9 cellular contexts compared by ENCODE assay signal in the genomic region with DNA sequence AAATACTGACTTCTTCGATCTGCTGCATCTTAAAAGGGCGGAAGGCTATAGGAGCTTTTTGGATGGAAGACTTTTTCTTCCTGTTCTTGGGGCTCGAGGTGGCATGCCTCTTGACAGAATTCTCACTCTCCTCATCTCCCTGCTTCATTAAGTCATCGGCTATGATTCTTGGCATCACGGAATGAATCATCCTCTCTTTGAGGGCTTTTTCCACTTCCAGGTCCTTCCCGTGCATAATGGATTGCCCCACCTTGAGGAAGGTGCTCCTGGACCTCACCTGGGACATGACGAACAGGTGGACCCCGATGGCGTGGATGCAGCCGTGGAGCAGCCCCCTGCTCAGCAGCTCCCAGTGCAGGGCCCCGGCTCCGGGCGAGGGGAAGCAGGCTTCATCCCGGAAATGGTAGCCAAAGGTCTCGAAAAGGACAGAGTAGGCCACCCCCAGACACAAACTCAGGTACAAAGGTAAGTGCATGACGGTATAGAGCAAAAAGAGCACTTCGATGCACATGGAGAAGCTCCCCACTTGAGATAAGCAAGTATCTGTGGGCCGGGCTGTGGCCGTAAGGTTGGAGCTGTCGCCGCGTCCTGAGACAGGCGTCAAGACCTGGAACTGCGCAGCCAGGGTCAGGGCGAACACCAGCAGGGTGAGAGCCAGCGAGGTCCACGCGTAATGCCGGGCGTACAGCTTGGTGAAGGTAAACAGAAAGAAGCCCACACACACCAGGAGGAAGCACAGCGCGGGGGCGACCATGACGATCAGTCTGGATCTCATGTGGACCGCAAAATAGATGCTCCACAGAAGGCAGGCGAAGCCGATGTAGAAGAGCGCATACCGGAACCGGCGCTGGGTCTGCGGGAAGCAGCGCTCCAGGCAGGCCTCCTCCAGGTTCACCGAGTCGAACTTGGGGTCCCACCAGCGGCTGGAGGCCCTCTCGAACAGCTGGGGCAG. TPM values are rescaled to one million over a fixed set of nuclear protein-coding genes. Genes with fewer than 3 reads are reported as not detected.
A peak's percentile ranks its signal among the peaks of the same experiment; 100 is the strongest.
DNase-seq lines count a peak whose midpoint lies in the region; ATAC-seq, FAIRE-seq and TF ChIP-seq lines count a peak whose summit lies in the region.
"Had no signal": no experiment of that assay in that cellular context is flagged by ENCODE, and none has a peak within 500 bp of the region (broad histone marks: within the 10 kb centered on the region; RNA-seq: fewer than 3 reads in every experiment).

No MANE protein-coding gene starts in this region.

- intact Hi-C loops in posterior cingulate gyrus (cut with DNase I), result loop anchor here (5.0 kb wide), 1 partner anchor 68 kb away; no protein-coding TSS in a partner anchor

- H3K9ac ChIP-seq in fibroblast of lung (ENCODE audit: insufficient read depth, low read length), result peak overlapping the region; percentile 59

- H3K4me1 ChIP-seq in CD8-positive, alpha-beta memory T cell (ENCODE audit: insufficient read depth, low read length), result peaks cover 36% of the 10 kb centered on the region
- peaks cover 18% of the 10 kb centered on the region for H3K4me1 ChIP-seq in fibroblast of lung (ENCODE audit: control insufficient read depth, extremely low read depth, insufficient read depth, low read length)

- no peak for ATAC-seq in GM18511 (IDR thresholded peaks at IDR 0.05; ENCODE audit: unreplicated experiment)

- CTCF ChIA-PET in CD8-positive, alpha-beta memory T cell (lab: Charles Lee), result interaction anchor here (0.9 to 1.3 kb wide), 5 partner anchors 55 to 151 kb away, joined by 3 to 4 read pairs (median 3); no protein-coding TSS in a partner anchor

- POLR2A ChIA-PET in CD8-positive, alpha-beta memory T cell (lab: Charles Lee), result interaction anchor here (2.2 kb wide), 1 partner anchor 139 kb away, joined by 8 read pairs; no protein-coding TSS in a partner anchor

- peaks cover 0 to 4% of the 10 kb centered on the region in 2 donors for H3K27me3 Mint-ChIP-seq in CD8-positive, alpha-beta memory T cell

- peak overlapping the region; percentile 50 for H3K4me3 ChIP-seq in CD8-positive, alpha-beta memory T cell (ENCODE audit: low read length)
- H3K4me3 ChIP-seq in fibroblast of lung (replicated peaks in 1 of 4; ENCODE audit: control extremely low read depth in 1 of 4, insufficient read depth in 1 of 4, low read depth in 3 of 4, low read length in 4 of 4), result peak overlapping the region; percentile 41 to 63 (median 57)

- H3K9me3 Mint-ChIP-seq in CD8-positive, alpha-beta memory T cell, result peaks cover 0 to 1% (median 0%) of the 10 kb centered on the region in 5 donors

- peaks cover 46 to 59% (median 58%) of the 10 kb centered on the region in 3 donors for H3K4me1 Mint-ChIP-seq in CD8-positive, alpha-beta memory T cell

- H3K9me3 ChIP-seq in CD8-positive, alpha-beta memory T cell (ENCODE audit: low read length), result no peaks in the 10 kb centered on the region
- H3K9me3 ChIP-seq in fibroblast of lung (ENCODE audit: control insufficient read depth, insufficient read depth, low read depth, low read length), result no peaks in the 10 kb centered on the region
- H3K9me3 ChIP-seq: neutrophil had no signal

- TF ChIP-seq CTCF in fibroblast of lung (conservative IDR thresholded peaks at IDR 0.05 in 1 of 2, IDR thresholded peaks at IDR 0.05 in 1 of 2; ENCODE audit: low read depth in 1 of 2, low read length in 2 of 2), result no peak

- peak in 1 of 5 donors; percentile 47 for DNase-seq in CD8-positive, alpha-beta memory T cell
- DNase-seq in RKO (ENCODE audit: low spot score) (peak; percentile 43), fibroblast of lung (ENCODE audit: low read depth in 2 of 2) (no peak), posterior cingulate gyrus (peak in 7 of 10 donors; percentile 29 to 90 (median 50)), GDM1 (lab: John Stamatoyannopoulos, UW) (no peak), urothelium cell line (ENCODE audit: low spot score) (no peak)
- DNase-seq in stimulated activated naive CD4-positive, alpha-beta T cell (lab: John Stamatoyannopoulos, UW), result no peak

- FAIRE-seq in urothelium cell line (lab: Jason Lieb, UNC), result no peak

- no peak overlapping the region for H3K27ac ChIP-seq in CD8-positive, alpha-beta memory T cell (ENCODE audit: low read depth, low read length)
- H3K27ac ChIP-seq in fibroblast of lung (ENCODE audit: insufficient read depth, low read length), result peak overlapping the region; percentile 20
- H3K27ac ChIP-seq: neutrophil had no signal

- peak overlapping the region; percentile 89 for H3K4me2 ChIP-seq in fibroblast of lung (ENCODE audit: extremely low read depth, insufficient read depth, low read length)

- no peaks in the 10 kb centered on the region for H3K36me3 ChIP-seq in CD8-positive, alpha-beta memory T cell (ENCODE audit: insufficient read depth, low read length)
- H3K36me3 ChIP-seq in fibroblast of lung (ENCODE audit: control insufficient read depth, insufficient read depth, low read length), result peaks cover 6% of the 10 kb centered on the region
- H3K36me3 ChIP-seq: neutrophil had no signal

- no peaks in the 10 kb centered on the region for H4K20me1 ChIP-seq in fibroblast of lung (ENCODE audit: control insufficient read depth, extremely low read depth, insufficient read depth, low read length)

- peak overlapping the region; percentile 69 to 93 (median 83) for H3K4me3 Mint-ChIP-seq in CD8-positive, alpha-beta memory T cell

- no peaks in the 10 kb centered on the region for H3K27me3 ChIP-seq in CD8-positive, alpha-beta memory T cell (ENCODE audit: insufficient read depth, low read length, poor library complexity, severe bottlenecking)
- no peaks in the 10 kb centered on the region for H3K27me3 ChIP-seq in fibroblast of lung (ENCODE audit: control insufficient read depth, insufficient read depth, low read length)

- H3K27ac Mint-ChIP-seq in CD8-positive, alpha-beta memory T cell, result peak overlapping the region in 7 of 8 donors; percentile 47 to 88 (median 55)

- peaks cover 49% of the 10 kb centered on the region for H3K79me2 ChIP-seq in fibroblast of lung (ENCODE audit: control insufficient read depth, insufficient read depth, low read length)

- H3K36me3 Mint-ChIP-seq in CD8-positive, alpha-beta memory T cell, result peaks cover 0 to 1% (median 0%) of the 10 kb centered on the region in 3 donors

- no peak overlapping the region for H2AFZ ChIP-seq in fibroblast of lung (ENCODE audit: low read length)

RNA-seq across cellular contexts. Expression of a gene that starts 1.7 kb away (rescaled TPM):
- 1 to 10 TPM; 8.2 to 9.2 TPM for total RNA-seq in CD8-positive, alpha-beta memory T cell
- 1.2 TPM for polyA plus RNA-seq in CD8-positive, alpha-beta memory T cell
- 21.6 and 37.0 TPM in 2 replicates for total RNA-seq in fibroblast of lung
- 21.1 and 22.1 TPM in 2 replicates for polyA plus RNA-seq in fibroblast of lung
- polyA plus RNA-seq in fibroblast of lung (2012), result 18.0 and 23.8 TPM in 2 replicates
- 66.0 and 80.8 TPM in 2 replicates for polyA minus RNA-seq in fibroblast of lung (ENCODE audit: low replicate concordance)

Comparison
In these comparisons a context has a peak if more than half of its experiments do, and no peak if none do; other contexts are left out.
1. DNase-seq: peak in RKO (single experiment) and posterior cingulate gyrus (7 of 10); none in fibroblast of lung (0 of 2), GDM1 (single experiment), urothelium cell line (single experiment) and stimulated activated naive CD4-positive, alpha-beta T cell (0 of 6).